Comparison of ENCODE assay signal across 8 cellular contexts in genomic region chr12:9721394-9722092, GRCh38. TPM values are rescaled to one million over a fixed set of nuclear protein-coding genes. Genes with fewer than 3 reads are reported as not detected.
A peak's percentile ranks its signal among the peaks of the same experiment; 100 is the strongest.
DNase-seq lines count a peak whose midpoint lies in the region; ATAC-seq and TF ChIP-seq lines count a peak whose summit lies in the region.

No MANE protein-coding gene starts in this region.

- H4K20me1 ChIP-seq in HCT116 (ENCODE audit: insufficient read depth) = no peaks in the 10 kb centered on the region
- no peaks in the 10 kb centered on the region for H4K20me1 ChIP-seq in MM.1S (ENCODE audit: insufficient read depth, low read length)

- H3K27ac ChIP-seq in HCT116 (ENCODE audit: low read depth, low read length) (no peak overlapping the region), MM.1S (ENCODE audit: low read length) (peak overlapping the region; percentile 72)

- H3K4me1 ChIP-seq in HCT116 (ENCODE audit: control insufficient read depth in 1 of 2, insufficient read depth in 2 of 2, low read length in 2 of 2) = no peaks in the 10 kb centered on the region
- H3K4me1 ChIP-seq in MM.1S (ENCODE audit: low read length) = peaks cover 57% of the 10 kb centered on the region

- no TSS peak for BruUV-seq in HCT116 (replicated peaks; lab: Mats Ljungman, UMichigan)

- H3K27me3 ChIP-seq in HCT116 (ENCODE audit: insufficient read depth, low read length) = peaks cover 50% of the 10 kb centered on the region
- H3K27me3 ChIP-seq in MM.1S (replicated peaks; ENCODE audit: insufficient read depth, low read length) = no peaks in the 10 kb centered on the region

- RAD21 ChIA-PET in HCT116 (lab: Charles Lee; ENCODE audit: low non-redundant PET in 1 of 2, low total read pairs in 2 of 2, uncharacterized antibody in 2 of 2, unreplicated experiment in 2 of 2) = no interaction called here

- no peaks in the 10 kb centered on the region for H3K9me2 ChIP-seq in HCT116 (ENCODE audit: insufficient read depth)
- no peaks in the 10 kb centered on the region for H3K9me2 ChIP-seq in MM.1S (replicated peaks; ENCODE audit: insufficient read depth, low read length)

- TF ChIP-seq POLR2A in GM18505 (IDR thresholded peaks at IDR 0.05; ENCODE audit: borderline replicate concordance, extremely low read depth, insufficient read depth, insufficient read length) = no peak
- TF ChIP-seq POLR2A in HCT116 (IDR thresholded peaks at IDR 0.05; ENCODE audit: borderline replicate concordance, extremely low read depth, insufficient read depth, insufficient read length) = no peak

- ATAC-seq in GM18505 (IDR thresholded peaks at IDR 0.05; ENCODE audit: unreplicated experiment) (peak; percentile 60), HCT116 (no peak)

- peaks cover 18% of the 10 kb centered on the region for H3F3A ChIP-seq in MM.1S (ENCODE audit: insufficient read depth, low read length)

- POLR2A ChIA-PET in HCT116 (lab: Charles Lee) = no interaction called here

- no peak for TF ChIP-seq RAD21 in HCT116 (IDR thresholded peaks at IDR 0.05; ENCODE audit: low read depth)

- CTCF ChIA-PET in HCT116 (lab: Charles Lee) = interaction anchor here (0.8 to 2.2 kb wide), 2 partner anchors 14 to 21 kb away, joined by 3 to 8 read pairs; no protein-coding TSS in a partner anchor

- H3K9ac ChIP-seq in HCT116 (ENCODE audit: low read length) = no peak overlapping the region
- peak overlapping the region; percentile 3; the same call in 1 of the 2 replicates for H3K9ac ChIP-seq in MM.1S (ENCODE audit: low read length)

- no peak overlapping the region for H3K4me2 ChIP-seq in HCT116 (ENCODE audit: low read length)
- peak overlapping the region; percentile 67 for H3K4me2 ChIP-seq in MM.1S (ENCODE audit: low read depth, low read length)

- H3K36me3 ChIP-seq in HCT116 (ENCODE audit: control insufficient read depth in 1 of 2, insufficient read depth in 2 of 2, low read length in 2 of 2) = no peaks in the 10 kb centered on the region
- no peaks in the 10 kb centered on the region for H3K36me3 ChIP-seq in MM.1S (replicated peaks; ENCODE audit: insufficient read depth, low read length)

- DNase-seq in HCT116 (ENCODE audit: low read depth, low spot score) (no peak), MM.1S (peak; percentile 80), kidney tubule cell (ENCODE audit: low spot score) (peak; percentile 28), NCI-H82 (lab: John Stamatoyannopoulos, UW) (no peak), NCI-H2029 (lab: John Stamatoyannopoulos, UW) (no peak)
- DNase-seq in activated CD4-positive, alpha-beta T cell treated with anti-CD3 and anti-CD28 coated beads, Interleukin-2, amount 50 U/mL, for 4 hours = no peak
- no peak for DNase-seq in activated CD4-positive, alpha-beta T cell treated with anti-CD3 and anti-CD28 coated beads, Interleukin-2, amount 50 U/mL, for 48 hours

- H3K9me3 ChIP-seq in HCT116 (ENCODE audit: control insufficient read depth in 1 of 2, insufficient read depth in 1 of 2, low read depth in 1 of 2, low read length in 2 of 2) (no peaks in the 10 kb centered on the region), MM.1S (replicated peaks; ENCODE audit: insufficient read depth, low read length) (no peaks in the 10 kb centered on the region)

- no peak overlapping the region for H3K4me3 ChIP-seq in HCT116 (replicated peaks in 1 of 2; ENCODE audit: low read depth in 1 of 2, low read length in 2 of 2)
- peak overlapping the region; percentile 13; the same call in 1 of the 2 replicates for H3K4me3 ChIP-seq in MM.1S (ENCODE audit: low read length)

- TF ChIP-seq CTCF in HCT116 (IDR thresholded peaks at IDR 0.05 in 2 of 3, conservative IDR thresholded peaks at IDR 0.05 in 1 of 3; ENCODE audit: borderline replicate concordance in 1 of 3, insufficient read depth in 1 of 3, low read depth in 2 of 3, low read length in 2 of 3) (no peak), MM.1S (IDR thresholded peaks at IDR 0.05; ENCODE audit: low read length) (no peak)

- H2AFZ ChIP-seq in HCT116 (ENCODE audit: low read depth, low read length, poor library complexity, severe bottlenecking) = no peak overlapping the region
- 0 out of 2 replicates have a peak overlapping the region, but pooled peaks have one; percentile 2 for H2AFZ ChIP-seq in MM.1S (ENCODE audit: low read length)

- no peaks in the 10 kb centered on the region for H3K79me2 ChIP-seq in HCT116 (ENCODE audit: insufficient read depth, low read length)
- no peaks in the 10 kb centered on the region for H3K79me2 ChIP-seq in MM.1S (ENCODE audit: low read length)

- intact Hi-C loops in HCT116 (cut with micrococcal nuclease) = no loop called here

TF ChIP-seq in HCT116, 20 proteins besides CTCF, POLR2A, EP300 and RAD21:
- TF ChIP-seq JUND (IDR thresholded peaks at IDR 0.05) (no peak), CEBPB (IDR thresholded peaks at IDR 0.05; ENCODE audit: low read depth) (peak; percentile 48; the same call in 1 of the 2 replicates)
TF ChIP-seq in HCT116: peak in this region for 1.

RNA-seq across cellular contexts. Expression of gene CLECL1, which starts 11.4 kb away (rescaled TPM):
- not detected for total RNA-seq in HCT116 (2021; ENCODE audit: unreplicated experiment)
- polyA plus RNA-seq in HCT116 (2012) = not detected in 2 replicates

RNA-seq across cellular contexts. Expression of gene CD69, which starts 39.2 kb away (rescaled TPM):
- not detected for total RNA-seq in HCT116 (2021; ENCODE audit: unreplicated experiment)
- polyA plus RNA-seq in HCT116 (2012) = not detected in 2 replicates

RNA-seq across cellular contexts. Expression of gene CLEC2D, which starts 52.0 kb away (rescaled TPM):
- total RNA-seq in HCT116 (2021; ENCODE audit: unreplicated experiment) = 1.9 TPM
- 0.70 and 1.2 TPM in 2 replicates for polyA plus RNA-seq in HCT116 (2012)

Comparison
In these comparisons a context has a peak if more than half of its experiments do, and no peak if none do; other contexts are left out.
1. DNase-seq: peak in MM.1S (single experiment) and kidney tubule cell (single experiment); none in HCT116 (single experiment), NCI-H82 (single experiment), activated CD4-positive, alpha-beta T cell treated with anti-CD3 and anti-CD28 coated beads, Interleukin-2, amount 50 U/mL, for 4 hours (0 of 2), activated CD4-positive, alpha-beta T cell treated with anti-CD3 and anti-CD28 coated beads, Interleukin-2, amount 50 U/mL, for 48 hours (0 of 2) and NCI-H2029 (single experiment).